In the genomic region with DNA sequence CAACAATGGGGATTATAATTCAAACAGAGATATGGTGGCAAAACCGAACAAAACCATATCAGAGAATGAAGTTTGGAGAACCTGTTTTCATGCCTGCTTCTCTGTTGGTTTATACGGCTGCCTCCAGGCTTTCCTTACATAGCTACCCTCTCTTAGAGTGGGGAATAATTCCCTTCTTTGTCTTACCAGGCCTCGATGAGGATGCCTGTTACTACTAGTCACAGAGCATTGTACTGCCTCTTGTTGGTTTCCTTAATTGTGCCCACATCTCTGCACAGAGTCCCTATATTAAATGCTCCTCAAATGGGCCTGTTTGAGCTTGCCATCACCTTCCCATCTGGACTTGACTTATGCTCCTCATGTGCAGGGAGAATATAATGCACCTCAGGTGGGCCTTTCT, we compare ENCODE assay signal across 32 cellular contexts.
"Had no signal": no experiment of that assay in that cellular context is flagged by ENCODE, and none has a peak within 500 bp of the region (broad histone marks: within the 10 kb centered on the region; RNA-seq: fewer than 3 reads in every experiment).

No MANE protein-coding gene starts in this region.

- H3K9me3 ChIP-seq: SJSA1 had no signal

- H3K27ac ChIP-seq: brain microvascular endothelial cell, cardiac muscle cell, Peyer's patch, SJSA1, WERI-Rb-1 had no signal

- DNase-seq: activated CD4-positive, alpha-beta T cell treated with anti-CD3 and anti-CD28 coated beads for 1 hour; activated CD4-positive, alpha-beta T cell treated with anti-CD3 and anti-CD28 coated beads, Interleukin-2, amount 10 ng/mL, durations not matched to agents 24 days and 14 days; activated CD4-positive, alpha-beta T cell treated with anti-CD3 and anti-CD28 coated beads, Interleukin-2, amount 50 U/mL, for 48 hours; activated CD4-positive, CD25-positive, alpha-beta regulatory T cell; activated CD8-positive, alpha-beta T cell treated with anti-CD3 and anti-CD28 coated beads, Interleukin-2, amount 10 ng/mL, durations not matched to agents 7 days and 5 days; activated gamma-delta T cell treated with Interleukin-2 at 50 U/mL for 16 hours; activated naive CD4-positive, alpha-beta T cell treated with anti-CD3 and anti-CD28 coated beads for 36 hours; activated T-cell treated with anti-CD3 and anti-CD28 coated beads, Interleukin-2, amount 50 U/mL, for 24 hours; amniotic stem cell; aorta; brain microvascular endothelial cell; Kasumi-1; KG1; MG63; NCI-H1048; NCI-H1417; NCI-H146; NCI-H187; NCI-H2029 treated with DMSO at 0.1 percent for 48 hours; NCI-H2107; NCI-H510A; NCI-H526; NCI-H748 treated with DMSO at 0.1 percent for 48 hours; NK-92 treated with Interleukin-12 subunit alpha and Interleukin-12 subunit beta, amount 100 ng/mL, for 24 hours; PC-3; Peyer's patch; SHP77 treated with DMSO at 0.1 percent for 48 hours; T-cell; T1000; WERI-Rb-1 had no signal

- H3K36me3 ChIP-seq: brain microvascular endothelial cell, cardiac muscle cell, MG63, Peyer's patch, SJSA1, WERI-Rb-1 had no signal

- H3K27me3 ChIP-seq: brain microvascular endothelial cell, cardiac muscle cell, MG63, Peyer's patch, SJSA1 had no signal

- H3K4me3 ChIP-seq: cardiac muscle cell, MG63, Peyer's patch, SJSA1 had no signal
